Comparison of ENCODE assay signal across 1 cellular context in genomic region chr3:128497305-128498126, GRCh38.
TF ChIP-seq lines count a peak whose summit lies in the region.

No MANE protein-coding gene starts in this region.

TF ChIP-seq in IMR-90, 13 proteins besides CTCF, POLR2A, EP300 and RAD21:
- TF ChIP-seq MAZ (IDR thresholded peaks at IDR 0.05; ENCODE audit: borderline replicate concordance, low read depth, low read length) (peak; percentile 67; the same call in 1 of the 2 replicates), USF2 (IDR thresholded peaks at IDR 0.05; ENCODE audit: low read depth, low read length) (no peak), MXI1 (IDR thresholded peaks at IDR 0.05; ENCODE audit: borderline replicate concordance, low read depth, low read length) (peak; percentile 30; the same call in 1 of the 2 replicates), FOS (IDR thresholded peaks at IDR 0.05; ENCODE audit: low read depth, low read length) (no peak), SMC3 (IDR thresholded peaks at IDR 0.05; ENCODE audit: low read depth, low read length) (peak; percentile 56), CEBPB (IDR thresholded peaks at IDR 0.05; ENCODE audit: low read depth, low read length) (no peak), RFX5 (IDR thresholded peaks at IDR 0.05; ENCODE audit: low read depth, low read length) (no peak), CHD1 (IDR thresholded peaks at IDR 0.05; ENCODE audit: low read depth, low read length) (no peak), MAFK (IDR thresholded peaks at IDR 0.05; ENCODE audit: low read depth, low read length) (no peak)
TF ChIP-seq in IMR-90: peak in this region for 3.
